ENCODE assay signal across 1 cellular context in the genomic region with DNA sequence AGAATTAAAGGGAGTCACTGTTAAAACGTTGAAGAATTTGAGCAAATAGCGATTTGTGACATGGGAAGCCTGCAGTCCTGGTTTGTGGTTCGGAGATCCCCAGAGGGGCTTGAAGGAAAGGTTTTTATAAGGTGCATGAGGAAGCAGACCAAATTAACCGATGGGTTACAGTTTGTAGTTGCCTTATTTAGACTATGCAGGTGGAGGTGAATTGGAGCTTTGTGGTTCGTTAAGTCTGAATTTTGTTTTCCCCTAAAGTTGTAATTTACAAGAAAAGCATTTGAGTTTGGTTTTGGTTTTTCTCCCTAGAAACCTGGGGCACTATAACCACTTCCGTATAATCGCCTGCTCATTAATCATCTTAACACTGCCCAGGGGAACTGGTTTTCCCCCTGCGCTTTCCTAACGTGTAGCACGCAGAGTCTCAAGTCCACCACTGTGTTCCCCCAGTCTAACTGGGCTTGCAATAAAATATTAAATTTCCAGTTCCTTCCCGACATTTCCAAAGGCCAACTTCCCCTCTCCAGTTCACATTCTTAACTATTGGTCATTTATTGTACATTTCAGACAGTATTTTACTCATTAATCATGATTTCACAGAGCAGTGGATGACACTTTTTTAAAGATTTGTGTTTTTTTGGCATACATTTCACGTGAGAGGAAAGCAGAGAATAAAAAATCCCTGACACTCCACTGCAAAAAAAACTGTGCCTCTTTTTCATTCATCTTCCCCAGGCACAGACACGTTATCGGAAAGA.
TF ChIP-seq lines count a peak whose summit lies in the region.

No MANE protein-coding gene starts in this region.

TF ChIP-seq in HepG2, 621 proteins besides CTCF, POLR2A, EP300 and RAD21 (continued from another document and continues in another):
- TF ChIP-seq, protein P1, sequence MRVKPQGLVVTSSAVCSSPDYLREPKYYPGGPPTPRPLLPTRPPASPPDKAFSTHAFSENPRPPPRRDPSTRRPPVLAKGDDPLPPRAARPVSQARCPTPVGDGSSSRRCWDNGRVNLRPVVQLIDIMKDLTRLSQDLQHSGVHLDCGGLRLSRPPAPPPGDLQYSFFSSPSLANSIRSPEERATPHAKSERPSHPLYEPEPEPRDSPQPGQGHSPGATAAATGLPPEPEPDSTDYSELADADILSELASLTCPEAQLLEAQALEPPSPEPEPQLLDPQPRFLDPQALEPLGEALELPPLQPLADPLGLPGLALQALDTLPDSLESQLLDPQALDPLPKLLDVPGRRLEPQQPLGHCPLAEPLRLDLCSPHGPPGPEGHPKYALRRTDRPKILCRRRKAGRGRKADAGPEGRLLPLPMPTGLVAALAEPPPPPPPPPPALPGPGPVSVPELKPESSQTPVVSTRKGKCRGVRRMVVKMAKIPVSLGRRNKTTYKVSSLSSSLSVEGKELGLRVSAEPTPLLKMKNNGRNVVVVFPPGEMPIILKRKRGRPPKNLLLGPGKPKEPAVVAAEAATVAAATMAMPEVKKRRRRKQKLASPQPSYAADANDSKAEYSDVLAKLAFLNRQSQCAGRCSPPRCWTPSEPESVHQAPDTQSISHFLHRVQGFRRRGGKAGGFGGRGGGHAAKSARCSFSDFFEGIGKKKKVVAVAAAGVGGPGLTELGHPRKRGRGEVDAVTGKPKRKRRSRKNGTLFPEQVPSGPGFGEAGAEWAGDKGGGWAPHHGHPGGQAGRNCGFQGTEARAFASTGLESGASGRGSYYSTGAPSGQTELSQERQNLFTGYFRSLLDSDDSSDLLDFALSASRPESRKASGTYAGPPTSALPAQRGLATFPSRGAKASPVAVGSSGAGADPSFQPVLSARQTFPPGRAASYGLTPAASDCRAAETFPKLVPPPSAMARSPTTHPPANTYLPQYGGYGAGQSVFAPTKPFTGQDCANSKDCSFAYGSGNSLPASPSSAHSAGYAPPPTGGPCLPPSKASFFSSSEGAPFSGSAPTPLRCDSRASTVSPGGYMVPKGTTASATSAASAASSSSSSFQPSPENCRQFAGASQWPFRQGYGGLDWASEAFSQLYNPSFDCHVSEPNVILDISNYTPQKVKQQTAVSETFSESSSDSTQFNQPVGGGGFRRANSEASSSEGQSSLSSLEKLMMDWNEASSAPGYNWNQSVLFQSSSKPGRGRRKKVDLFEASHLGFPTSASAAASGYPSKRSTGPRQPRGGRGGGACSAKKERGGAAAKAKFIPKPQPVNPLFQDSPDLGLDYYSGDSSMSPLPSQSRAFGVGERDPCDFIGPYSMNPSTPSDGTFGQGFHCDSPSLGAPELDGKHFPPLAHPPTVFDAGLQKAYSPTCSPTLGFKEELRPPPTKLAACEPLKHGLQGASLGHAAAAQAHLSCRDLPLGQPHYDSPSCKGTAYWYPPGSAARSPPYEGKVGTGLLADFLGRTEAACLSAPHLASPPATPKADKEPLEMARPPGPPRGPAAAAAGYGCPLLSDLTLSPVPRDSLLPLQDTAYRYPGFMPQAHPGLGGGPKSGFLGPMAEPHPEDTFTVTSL (CRISPR knock-in tag; IDR thresholded peaks at IDR 0.05; ENCODE audit: borderline replicate concordance), result no peak
- no peak for TF ChIP-seq MED1 (CRISPR knock-in tag; IDR thresholded peaks at IDR 0.05)
- TF ChIP-seq HMG20B (CRISPR knock-in tag; conservative IDR thresholded peaks at IDR 0.05), result no peak
- TF ChIP-seq IKZF4 (CRISPR knock-in tag; IDR thresholded peaks at IDR 0.05; ENCODE audit: borderline replicate concordance, low read depth, not compliant biosample characterization), result no peak
- no peak for TF ChIP-seq ARID2 (CRISPR knock-in tag; IDR thresholded peaks at IDR 0.05; ENCODE audit: borderline replicate concordance)
- no peak for TF ChIP-seq ZNF24 (IDR thresholded peaks at IDR 0.05)
- no peak for TF ChIP-seq PCBP2 (optimal IDR thresholded peaks at IDR 0.05; ENCODE audit: low read depth, low read length, poor library complexity, severe bottlenecking)
- no peak for TF ChIP-seq KDM1A (CRISPR knock-in tag; IDR thresholded peaks at IDR 0.05)
- TF ChIP-seq HNRNPUL1 (IDR thresholded peaks at IDR 0.05; ENCODE audit: low read depth, low read length), result no peak
- TF ChIP-seq FOXC1 (CRISPR knock-in tag; IDR thresholded peaks at IDR 0.05; ENCODE audit: borderline replicate concordance), result no peak
- TF ChIP-seq, protein P2, sequence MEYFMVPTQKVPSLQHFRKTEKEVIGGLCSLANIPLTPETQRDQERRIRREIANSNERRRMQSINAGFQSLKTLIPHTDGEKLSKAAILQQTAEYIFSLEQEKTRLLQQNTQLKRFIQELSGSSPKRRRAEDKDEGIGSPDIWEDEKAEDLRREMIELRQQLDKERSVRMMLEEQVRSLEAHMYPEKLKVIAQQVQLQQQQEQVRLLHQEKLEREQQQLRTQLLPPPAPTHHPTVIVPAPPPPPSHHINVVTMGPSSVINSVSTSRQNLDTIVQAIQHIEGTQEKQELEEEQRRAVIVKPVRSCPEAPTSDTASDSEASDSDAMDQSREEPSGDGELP (IDR thresholded peaks at IDR 0.05; ENCODE audit: borderline replicate concordance, low read depth), result no peak
- TF ChIP-seq, protein P3, sequence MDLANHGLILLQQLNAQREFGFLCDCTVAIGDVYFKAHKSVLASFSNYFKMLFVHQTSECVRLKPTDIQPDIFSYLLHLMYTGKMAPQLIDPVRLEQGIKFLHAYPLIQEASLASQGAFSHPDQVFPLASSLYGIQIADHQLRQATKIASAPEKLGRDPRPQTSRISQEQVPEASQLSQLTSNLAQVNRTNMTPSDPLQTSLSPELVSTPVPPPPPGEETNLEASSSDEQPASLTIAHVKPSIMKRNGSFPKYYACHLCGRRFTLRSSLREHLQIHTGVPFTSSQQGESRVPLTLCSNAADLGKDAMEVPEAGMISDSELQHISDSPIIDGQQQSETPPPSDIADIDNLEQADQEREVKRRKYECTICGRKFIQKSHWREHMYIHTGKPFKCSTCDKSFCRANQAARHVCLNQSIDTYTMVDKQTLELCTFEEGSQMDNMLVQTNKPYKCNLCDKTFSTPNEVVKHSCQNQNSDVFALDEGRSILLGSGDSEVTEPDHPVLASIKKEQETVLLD (CRISPR knock-in tag; IDR thresholded peaks at IDR 0.05; ENCODE audit: low read depth), result no peak
- TF ChIP-seq ZNF572 (CRISPR knock-in tag; IDR thresholded peaks at IDR 0.05), result no peak
- TF ChIP-seq ZNF816 (CRISPR knock-in tag; IDR thresholded peaks at IDR 0.05; ENCODE audit: borderline replicate concordance), result no peak
- TF ChIP-seq RBM39 (IDR thresholded peaks at IDR 0.05; ENCODE audit: low read depth, low read length, poor library complexity, severe bottlenecking), result no peak
- TF ChIP-seq, protein P4, sequence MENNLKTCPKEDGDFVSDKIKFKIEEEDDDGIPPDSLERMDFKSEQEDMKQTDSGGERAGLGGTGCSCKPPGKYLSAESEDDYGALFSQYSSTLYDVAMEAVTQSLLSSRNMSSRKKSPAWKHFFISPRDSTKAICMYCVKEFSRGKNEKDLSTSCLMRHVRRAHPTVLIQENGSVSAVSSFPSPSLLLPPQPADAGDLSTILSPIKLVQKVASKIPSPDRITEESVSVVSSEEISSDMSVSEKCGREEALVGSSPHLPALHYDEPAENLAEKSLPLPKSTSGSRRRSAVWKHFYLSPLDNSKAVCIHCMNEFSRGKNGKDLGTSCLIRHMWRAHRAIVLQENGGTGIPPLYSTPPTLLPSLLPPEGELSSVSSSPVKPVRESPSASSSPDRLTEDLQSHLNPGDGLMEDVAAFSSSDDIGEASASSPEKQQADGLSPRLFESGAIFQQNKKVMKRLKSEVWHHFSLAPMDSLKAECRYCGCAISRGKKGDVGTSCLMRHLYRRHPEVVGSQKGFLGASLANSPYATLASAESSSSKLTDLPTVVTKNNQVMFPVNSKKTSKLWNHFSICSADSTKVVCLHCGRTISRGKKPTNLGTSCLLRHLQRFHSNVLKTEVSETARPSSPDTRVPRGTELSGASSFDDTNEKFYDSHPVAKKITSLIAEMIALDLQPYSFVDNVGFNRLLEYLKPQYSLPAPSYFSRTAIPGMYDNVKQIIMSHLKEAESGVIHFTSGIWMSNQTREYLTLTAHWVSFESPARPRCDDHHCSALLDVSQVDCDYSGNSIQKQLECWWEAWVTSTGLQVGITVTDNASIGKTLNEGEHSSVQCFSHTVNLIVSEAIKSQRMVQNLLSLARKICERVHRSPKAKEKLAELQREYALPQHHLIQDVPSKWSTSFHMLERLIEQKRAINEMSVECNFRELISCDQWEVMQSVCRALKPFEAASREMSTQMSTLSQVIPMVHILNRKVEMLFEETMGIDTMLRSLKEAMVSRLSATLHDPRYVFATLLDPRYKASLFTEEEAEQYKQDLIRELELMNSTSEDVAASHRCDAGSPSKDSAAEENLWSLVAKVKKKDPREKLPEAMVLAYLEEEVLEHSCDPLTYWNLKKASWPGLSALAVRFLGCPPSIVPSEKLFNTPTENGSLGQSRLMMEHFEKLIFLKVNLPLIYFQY (CRISPR knock-in tag; IDR thresholded peaks at IDR 0.05; ENCODE audit: borderline replicate concordance), result no peak
- no peak for TF ChIP-seq KLF11 (CRISPR knock-in tag; IDR thresholded peaks at IDR 0.05)
- no peak for TF ChIP-seq REPIN1 (CRISPR knock-in tag; IDR thresholded peaks at IDR 0.05; ENCODE audit: borderline replicate concordance, low read depth)
- TF ChIP-seq, protein P5, sequence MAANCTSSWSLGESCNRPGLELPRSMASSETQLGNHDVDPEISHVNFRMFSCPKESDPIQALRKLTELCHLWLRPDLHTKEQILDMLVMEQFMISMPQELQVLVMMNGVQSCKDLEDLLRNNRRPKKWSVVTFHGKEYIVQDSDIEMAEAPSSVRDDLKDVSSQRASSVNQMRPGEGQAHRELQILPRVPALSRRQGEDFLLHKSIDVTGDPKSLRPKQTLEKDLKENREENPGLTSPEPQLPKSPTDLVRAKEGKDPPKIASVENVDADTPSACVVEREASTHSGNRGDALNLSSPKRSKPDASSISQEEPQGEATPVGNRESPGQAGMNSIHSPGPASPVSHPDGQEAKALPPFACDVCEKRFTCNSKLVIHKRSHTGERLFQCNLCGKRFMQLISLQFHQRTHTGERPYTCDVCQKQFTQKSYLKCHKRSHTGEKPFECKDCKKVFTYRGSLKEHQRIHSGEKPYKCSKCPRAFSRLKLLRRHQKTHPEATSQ (CRISPR knock-in tag; IDR thresholded peaks at IDR 0.05; ENCODE audit: borderline replicate concordance), result no peak
- no peak for TF ChIP-seq NCOR1 (IDR thresholded peaks at IDR 0.05; ENCODE audit: borderline replicate concordance, low read length)
- no peak for TF ChIP-seq RARA (CRISPR knock-in tag; IDR thresholded peaks at IDR 0.05)
- no peak for TF ChIP-seq ZFP1 (CRISPR knock-in tag; IDR thresholded peaks at IDR 0.05)
- TF ChIP-seq HOXA7 (CRISPR knock-in tag; IDR thresholded peaks at IDR 0.05), result no peak
- TF ChIP-seq ZNF547 (CRISPR knock-in tag; IDR thresholded peaks at IDR 0.05), result no peak
- TF ChIP-seq NFE2 (CRISPR knock-in tag; IDR thresholded peaks at IDR 0.05), result no peak
- TF ChIP-seq ZBTB8A (CRISPR knock-in tag; IDR thresholded peaks at IDR 0.05; ENCODE audit: borderline replicate concordance, low read depth), result no peak
- no peak for TF ChIP-seq ZBTB38 (CRISPR knock-in tag; IDR thresholded peaks at IDR 0.05)
- no peak for TF ChIP-seq FIP1L1 (IDR thresholded peaks at IDR 0.05; ENCODE audit: borderline replicate concordance, insufficient read depth, low read depth, low read length)
- TF ChIP-seq, protein P6, sequence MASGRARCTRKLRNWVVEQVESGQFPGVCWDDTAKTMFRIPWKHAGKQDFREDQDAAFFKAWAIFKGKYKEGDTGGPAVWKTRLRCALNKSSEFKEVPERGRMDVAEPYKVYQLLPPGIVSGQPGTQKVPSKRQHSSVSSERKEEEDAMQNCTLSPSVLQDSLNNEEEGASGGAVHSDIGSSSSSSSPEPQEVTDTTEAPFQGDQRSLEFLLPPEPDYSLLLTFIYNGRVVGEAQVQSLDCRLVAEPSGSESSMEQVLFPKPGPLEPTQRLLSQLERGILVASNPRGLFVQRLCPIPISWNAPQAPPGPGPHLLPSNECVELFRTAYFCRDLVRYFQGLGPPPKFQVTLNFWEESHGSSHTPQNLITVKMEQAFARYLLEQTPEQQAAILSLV (CRISPR knock-in tag; IDR thresholded peaks at IDR 0.05; ENCODE audit: borderline replicate concordance), result no peak
- TF ChIP-seq GATAD2A (CRISPR knock-in tag; IDR thresholded peaks at IDR 0.05), result no peak
- TF ChIP-seq SNAPC2 (CRISPR knock-in tag; IDR thresholded peaks at IDR 0.05), result no peak
- TF ChIP-seq ZNF614 (CRISPR knock-in tag; IDR thresholded peaks at IDR 0.05; ENCODE audit: borderline replicate concordance), result no peak
- no peak for TF ChIP-seq ZNF263 (CRISPR knock-in tag; IDR thresholded peaks at IDR 0.05)
- TF ChIP-seq, protein P7, sequence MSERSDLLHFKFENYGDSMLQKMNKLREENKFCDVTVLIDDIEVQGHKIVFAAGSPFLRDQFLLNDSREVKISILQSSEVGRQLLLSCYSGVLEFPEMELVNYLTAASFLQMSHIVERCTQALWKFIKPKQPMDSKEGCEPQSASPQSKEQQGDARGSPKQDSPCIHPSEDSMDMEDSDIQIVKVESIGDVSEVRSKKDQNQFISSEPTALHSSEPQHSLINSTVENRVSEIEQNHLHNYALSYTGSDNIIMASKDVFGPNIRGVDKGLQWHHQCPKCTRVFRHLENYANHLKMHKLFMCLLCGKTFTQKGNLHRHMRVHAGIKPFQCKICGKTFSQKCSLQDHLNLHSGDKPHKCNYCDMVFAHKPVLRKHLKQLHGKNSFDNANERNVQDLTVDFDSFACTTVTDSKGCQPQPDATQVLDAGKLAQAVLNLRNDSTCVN (CRISPR knock-in tag; IDR thresholded peaks at IDR 0.05; ENCODE audit: borderline replicate concordance), result no peak
- 0 out of 2 replicates have a peak, but pooled peaks have one; percentile 18 for TF ChIP-seq ARNT2 (CRISPR knock-in tag; IDR thresholded peaks at IDR 0.05; ENCODE audit: low read depth)
- TF ChIP-seq, protein P8, sequence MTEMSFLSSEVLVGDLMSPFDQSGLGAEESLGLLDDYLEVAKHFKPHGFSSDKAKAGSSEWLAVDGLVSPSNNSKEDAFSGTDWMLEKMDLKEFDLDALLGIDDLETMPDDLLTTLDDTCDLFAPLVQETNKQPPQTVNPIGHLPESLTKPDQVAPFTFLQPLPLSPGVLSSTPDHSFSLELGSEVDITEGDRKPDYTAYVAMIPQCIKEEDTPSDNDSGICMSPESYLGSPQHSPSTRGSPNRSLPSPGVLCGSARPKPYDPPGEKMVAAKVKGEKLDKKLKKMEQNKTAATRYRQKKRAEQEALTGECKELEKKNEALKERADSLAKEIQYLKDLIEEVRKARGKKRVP (CRISPR knock-in tag; IDR thresholded peaks at IDR 0.05), result no peak
